Comparison of ENCODE assay signal across 17 cellular contexts in the genomic region with DNA sequence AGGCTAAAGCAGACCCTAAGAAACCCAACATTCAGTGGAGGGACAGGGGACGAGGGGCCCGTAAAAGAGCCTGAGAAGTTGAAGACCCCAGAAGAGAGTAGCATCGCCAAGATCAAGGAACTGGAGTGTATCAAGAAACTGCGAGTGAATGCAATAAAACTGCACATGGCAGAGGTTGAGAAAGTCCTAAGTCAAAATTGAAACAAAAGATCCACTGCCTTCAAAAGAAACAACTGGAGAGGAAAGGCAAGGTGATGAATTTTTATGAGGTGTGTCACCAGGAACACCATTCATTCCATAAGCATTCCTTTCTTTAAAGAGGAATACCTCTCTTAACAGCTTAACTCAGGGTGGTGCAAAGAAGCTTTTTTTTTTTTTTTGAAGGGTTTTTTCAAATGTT. TPM values are rescaled to one million over a fixed set of nuclear protein-coding genes. Genes with fewer than 3 reads are reported as not detected.
DNase-seq lines count a peak whose midpoint lies in the region; ATAC-seq and TF ChIP-seq lines count a peak whose summit lies in the region.
"Had no signal": no experiment of that assay in that cellular context is flagged by ENCODE, and none has a peak within 500 bp of the region (broad histone marks: within the 10 kb centered on the region; RNA-seq: fewer than 3 reads in every experiment).

No MANE protein-coding gene starts in this region.

- peaks cover 0 to 3% of the 10 kb centered on the region in 2 experiments; a peak in 1 of 4 replicates for H3K79me1 ChIP-seq in IMR-90 (ENCODE audit: low read depth in 1 of 2, low read length in 2 of 2)

- CTCF ChIA-PET in IMR-90 (lab: Yijun Ruan, JAX), result interaction anchor here (0.6 kb wide), 1 partner anchor 114 kb away, joined by 3 read pairs; no protein-coding TSS in a partner anchor

- H2AK9ac ChIP-seq in IMR-90 (replicated peaks; ENCODE audit: low read depth, low read length, poor library complexity), result no peak overlapping the region

- no peak overlapping the region for H3K4me2 ChIP-seq in IMR-90 (ENCODE audit: low read depth, low read length)
- H3K4me2 ChIP-seq: BLaER1 treated with 17β-estradiol and CSF1 and Interleukin-3, amounts not matched to agents 10 nM and 100 nM had no signal

- H3K23ac ChIP-seq in IMR-90 (ENCODE audit: low read depth, low read length), result no peak overlapping the region

- H3K27ac ChIP-seq in IMR-90 (ENCODE audit: insufficient read depth, low read length) (no peak overlapping the region), lung (ENCODE audit: low read depth in 1 of 2, low read length in 1 of 2) (no peak overlapping the region), suprapubic skin (no peak overlapping the region)
- H3K27ac ChIP-seq: BLaER1 treated with 17β-estradiol and CSF1 and Interleukin-3, amounts not matched to agents 10 nM and 100 nM; coronary artery had no signal

- no peak overlapping the region for H2AK5ac ChIP-seq in IMR-90 (ENCODE audit: low read depth, low read length)

- no peak overlapping the region; the same call in 1 of the 2 replicates for H4K5ac ChIP-seq in IMR-90 (ENCODE audit: low read depth, low read length)

- TF ChIP-seq POLR2A in IMR-90 (IDR thresholded peaks at IDR 0.05; ENCODE audit: low read depth, low read length) (no peak), suprapubic skin (IDR thresholded peaks at IDR 0.05) (no peak)

- in situ Hi-C loops in IMR-90 (cut with MboI; ENCODE audit: low sequenced_read_pairs), result no loop called here

- peak overlapping the region; percentile 58; the same call in 1 of the 2 replicates for H4K91ac ChIP-seq in IMR-90 (ENCODE audit: insufficient read depth, low read depth, low read length)

- peak overlapping the region; percentile 77; the same call in 1 of the 2 replicates for H2BK20ac ChIP-seq in IMR-90 (ENCODE audit: low read depth, low read length)

- intact Hi-C loops in IMR-90 (cut with micrococcal nuclease), result no loop called here

- H3K36me3 ChIP-seq in IMR-90 (ENCODE audit: control insufficient read depth, insufficient read depth, low read length) (no peaks in the 10 kb centered on the region), lung (ENCODE audit: control insufficient read depth in 2 of 2, insufficient read depth in 2 of 2, low read length in 2 of 2) (no peaks in the 10 kb centered on the region), suprapubic skin (no peaks in the 10 kb centered on the region)
- H3K36me3 ChIP-seq: BLaER1 treated with 17β-estradiol and CSF1 and Interleukin-3, amounts not matched to agents 10 nM and 100 nM had no signal

- POLR2A ChIA-PET in IMR-90 (lab: Charles Lee; ENCODE audit: unreplicated experiment), result interaction anchor here (0.5 kb wide), 1 partner anchor 30 kb away, joined by 3 read pairs; no protein-coding TSS in a partner anchor

- H3K9ac ChIP-seq in IMR-90 (ENCODE audit: low read depth, low read length), result no peak overlapping the region
- H3K9ac ChIP-seq: BLaER1 treated with 17β-estradiol and CSF1 and Interleukin-3, amounts not matched to agents 10 nM and 100 nM had no signal

- no peak overlapping the region for H2BK5ac ChIP-seq in IMR-90 (ENCODE audit: low read depth, low read length, poor library complexity, severe bottlenecking)

- H4K8ac ChIP-seq in IMR-90 (ENCODE audit: low read depth in 2 of 2, low read length in 2 of 2), result peak overlapping the region in 1 of 2 experiments; percentile 64; a peak in 2 of 4 replicates

- no CpG with 5 or more reads among the region's 4 CpGs for WGBS in IMR-90 (ENCODE audit: extremely low coverage in 2 of 2, insufficient read length in 1 of 2), 2 experiments
- WGBS in lung, 2 donors, result 84 to 89% methylated on average over 4 of the region's 4 CpGs
- WGBS in suprapubic skin, result 69% methylated on average over 4 of the region's 4 CpGs

- DNase-seq in Daoy (ENCODE audit: low read depth), result peak; percentile 58
- DNase-seq in IMR-90, result peak; percentile 37
- DNase-seq in cerebellar cortex (ENCODE audit: low spot score), result peak; percentile 68
- DNase-seq in lung (ENCODE audit: low spot score), result no peak
- DNase-seq in AML-193 (lab: John Stamatoyannopoulos, UW), result no peak
- DNase-seq in DMS153 treated with DMSO at 0.1 percent for 48 hours (lab: John Stamatoyannopoulos, UW; ENCODE audit: unreplicated experiment), result no peak
- no peak for DNase-seq in suprapubic skin (ENCODE audit: low spot score in 2 of 2)
- DNase-seq: activated CD4-positive, alpha-beta memory T cell treated with anti-CD3 and anti-CD28 coated beads, Interleukin-2, amount 10 ng/mL, durations not matched to agents 7 days and 5 days; NCI-H2029; stimulated activated naive B cell treated with anti-CD40 and anti-IgM and Interleukin-4, amounts not matched to agents 10 μg/mL and 1 μg/mL and 100 μg/mL, for 72 hours had no signal

- no TSS peak for BruUV-seq in IMR-90 (replicated peaks; lab: Mats Ljungman, UMichigan)

- H2AFZ ChIP-seq in IMR-90 (replicated peaks; ENCODE audit: low read length, poor library complexity), result peak overlapping the region; percentile 79

- peaks cover 6% of the 10 kb centered on the region for H3K9me1 ChIP-seq in IMR-90 (ENCODE audit: insufficient read depth, low read length)

- no peak for TF ChIP-seq EP300 in suprapubic skin (IDR thresholded peaks at IDR 0.05)

- H3K9me3 ChIP-seq in IMR-90 (ENCODE audit: control insufficient read depth, insufficient read depth, low read length) (no peaks in the 10 kb centered on the region), lung (ENCODE audit: control insufficient read depth in 2 of 2, insufficient read depth in 1 of 2, low read length in 1 of 2) (no peaks in the 10 kb centered on the region), suprapubic skin (no peaks in the 10 kb centered on the region)

- H2BK120ac ChIP-seq in IMR-90 (ENCODE audit: low read depth, low read length), result peak overlapping the region; percentile 84

- H3K18ac ChIP-seq in IMR-90 (ENCODE audit: low read depth, low read length), result no peak overlapping the region

- H4K20me1 ChIP-seq in IMR-90 (ENCODE audit: insufficient read depth, low read length), result no peaks in the 10 kb centered on the region
- H4K20me1 ChIP-seq: BLaER1 treated with 17β-estradiol and CSF1 and Interleukin-3, amounts not matched to agents 10 nM and 100 nM had no signal

- H2BK15ac ChIP-seq in IMR-90 (ENCODE audit: low read depth, low read length), result peak overlapping the region; percentile 59; the same call in 1 of the 3 replicates

- H3K14ac ChIP-seq in IMR-90 (replicated peaks; ENCODE audit: low read depth, low read length), result peak overlapping the region; percentile 43

- ATAC-seq in IMR-90 (ENCODE audit: low read depth), result peak; percentile 44; the same call in 1 of the 2 replicates
- ATAC-seq in lung (ENCODE audit: insufficient read depth, low FRiP score), result peak; percentile 34
- ATAC-seq in HG03442 (IDR thresholded peaks at IDR 0.05; ENCODE audit: unreplicated experiment), result no peak
- ATAC-seq: activated naive CD4-positive, alpha-beta T cell treated with anti-CD3 and anti-CD28 coated beads, Interleukin-2, amount 50 U/mL, for 72 hours; stimulated activated naive B cell treated with anti-CD40 and anti-IgM and Interleukin-4, amounts not matched to agents 10 μg/mL and 1 μg/mL and 100 μg/mL, for 72 hours had no signal

- H3K56ac ChIP-seq in IMR-90 (ENCODE audit: extremely low read depth, insufficient read depth, low read length), result no peak overlapping the region

- TF ChIP-seq RAD21 in IMR-90 (IDR thresholded peaks at IDR 0.05; ENCODE audit: low read length), result no peak

- dilution Hi-C loops in IMR-90 (cut with HindIII; ENCODE audit: low sequenced_read_pairs, unreplicated experiment), result no loop called here

- no peaks in the 10 kb centered on the region for H3K27me3 ChIP-seq in IMR-90 (ENCODE audit: control insufficient read depth, insufficient read depth, low read length)
- no peaks in the 10 kb centered on the region for H3K27me3 ChIP-seq in lung (ENCODE audit: control insufficient read depth, insufficient read depth)
- H3K27me3 ChIP-seq in suprapubic skin, result no peaks in the 10 kb centered on the region
- H3K27me3 ChIP-seq: BLaER1 treated with 17β-estradiol and CSF1 and Interleukin-3, amounts not matched to agents 10 nM and 100 nM had no signal

- H3K4me3 ChIP-seq in IMR-90 (ENCODE audit: insufficient read depth, low read depth, low read length), result no peak overlapping the region
- no peak overlapping the region for H3K4me3 ChIP-seq in lung
- no peak overlapping the region for H3K4me3 ChIP-seq in suprapubic skin
- H3K4me3 ChIP-seq: BLaER1 treated with 17β-estradiol and CSF1 and Interleukin-3, amounts not matched to agents 10 nM and 100 nM; coronary artery had no signal

- peak overlapping the region; percentile 55; the same call in 1 of the 2 replicates for H3K4ac ChIP-seq in IMR-90 (ENCODE audit: low read depth, low read length)

- TF ChIP-seq CTCF in IMR-90 (conservative IDR thresholded peaks at IDR 0.05; ENCODE audit: low read depth, low read length) (no peak), lung (IDR thresholded peaks at IDR 0.05; ENCODE audit: control extremely low read depth, extremely low read depth) (no peak), suprapubic skin (IDR thresholded peaks at IDR 0.05) (no peak)

- peaks cover 7% of the 10 kb centered on the region; the same call in 1 of the 2 replicates for H3K4me1 ChIP-seq in IMR-90 (ENCODE audit: control insufficient read depth, insufficient read depth, low read length)
- H3K4me1 ChIP-seq in lung (ENCODE audit: control insufficient read depth in 2 of 2, insufficient read depth in 2 of 2, low read length in 2 of 2), result peaks cover 0 to 2% of the 10 kb centered on the region in 2 donors
- H3K4me1 ChIP-seq in suprapubic skin, result no peaks in the 10 kb centered on the region
- H3K4me1 ChIP-seq: BLaER1 treated with 17β-estradiol and CSF1 and Interleukin-3, amounts not matched to agents 10 nM and 100 nM had no signal

TF ChIP-seq in IMR-90, 13 proteins besides CTCF, POLR2A, EP300 and RAD21 (continues in another document):
- TF ChIP-seq BHLHE40 (IDR thresholded peaks at IDR 0.05; ENCODE audit: low read depth, low read length), result no peak

RNA-seq across cellular contexts. Expression of gene ADORA3, which starts 38.3 kb away (rescaled TPM):
- total RNA-seq in Daoy (2014; rRNA removed; shearing (Covaris generic)), result not detected in 2 replicates
- total RNA-seq in IMR-90 (2012; rRNA removed) (not detected in 2 replicates), lung (1 to 10 TPM; 1.1 to 5.6 TPM), suprapubic skin (1 to 10 TPM in 1 of 4 donors, under 1 TPM in 2, not detected in 1; 0.64 to 2.0 (median 0.85) TPM)
- polyA plus RNA-seq in IMR-90 (2012; rRNA removed) (not detected in 2 replicates), lung (10 to 100 TPM in 1 of 2 donors, 1 to 10 TPM in 1; 2.2 to 10.3 TPM)
- polyA plus RNA-seq in IMR-90 (2012; cell fraction: cytosol; rRNA removed), result not detected in 2 replicates
- polyA plus RNA-seq in IMR-90 (2012; cell fraction: nucleus; rRNA removed; ENCODE audit: low replicate concordance), result 0.03 TPM in 1 of 2 replicates, not detected in the other
- total RNA-seq: glomerular endothelial cell; mesothelial cell of epicardium; T-helper 1 cell treated with Interleukin-12 subunit alpha and Interleukin-12 subunit beta and Interleukin-4 antibody, amounts not matched to agents 30 ng/mL and 1 ng/mL, for 36 hours had no signal

RNA-seq across cellular contexts. Expression of gene TMIGD3, which starts 38.3 kb away (rescaled TPM):
- not detected in 2 replicates for total RNA-seq in Daoy (2014; rRNA removed; shearing (Covaris generic))
- under 0.01 TPM in 1 of 2 replicates, not detected in the other for total RNA-seq in IMR-90 (2012; rRNA removed)
- polyA plus RNA-seq in IMR-90 (2012; rRNA removed), result 0.12 TPM in 1 of 2 replicates, not detected in the other
- polyA plus RNA-seq in IMR-90 (2012; cell fraction: cytosol; rRNA removed), result 0.04 TPM in 1 of 2 replicates, not detected in the other
- 0.17 TPM in 1 of 2 replicates, not detected in the other for polyA plus RNA-seq in IMR-90 (2012; cell fraction: nucleus; rRNA removed; ENCODE audit: low replicate concordance)
- total RNA-seq in lung, result 1 to 10 TPM; 1.6 to 3.9 TPM
- polyA plus RNA-seq in lung, result 10 to 100 TPM in 1 of 2 donors, 1 to 10 TPM in 1; 4.2 to 34.6 TPM
- total RNA-seq in suprapubic skin, result 1 to 10 TPM in 1 of 4 donors, not detected in 3; 1.1 TPM
- total RNA-seq: activated CD4-positive, alpha-beta memory T cell treated with anti-CD3 and anti-CD28 coated beads, Interleukin-2, amount 10 ng/mL, durations not matched to agents 7 days and 5 days; activated naive CD4-positive, alpha-beta T cell treated with anti-CD3 and anti-CD28 coated beads, Interleukin-2, amount 50 U/mL, for 72 hours; glomerular endothelial cell; mesothelial cell of epicardium had no signal

Comparison
In these comparisons a context has a peak if more than half of its experiments do, and no peak if none do; other contexts are left out.
1. DNase-seq: peak in Daoy (single experiment), IMR-90 (single experiment) and cerebellar cortex (single experiment); none in lung (single experiment), AML-193 (0 of 2), DMS153 treated with DMSO at 0.1 percent for 48 hours (single experiment) and suprapubic skin (0 of 2).